ENCODE assay signal across 1 cellular context in genomic region chr4:106273831-106274230, GRCh38.
TF ChIP-seq lines count a peak whose summit lies in the region.

No MANE protein-coding gene starts in this region.

TF ChIP-seq in H1, 55 proteins besides CTCF, POLR2A, EP300 and RAD21:
- TF ChIP-seq POU5F1 (IDR thresholded peaks at IDR 0.05; ENCODE audit: low read depth, low read length) (no peak), JUND (IDR thresholded peaks at IDR 0.05; ENCODE audit: low read length) (no peak), KDM4A (IDR thresholded peaks at IDR 0.05; ENCODE audit: low read depth, low read length, severe bottlenecking) (no peak), POLR2AphosphoS5 (IDR thresholded peaks at IDR 0.05; ENCODE audit: low read depth, low read length) (no peak), MAFK (IDR thresholded peaks at IDR 0.05; ENCODE audit: low read depth, low read length) (no peak)
TF ChIP-seq in H1: peak in this region for 0.
